1 cellular context compared by ENCODE assay signal in the genomic region with DNA sequence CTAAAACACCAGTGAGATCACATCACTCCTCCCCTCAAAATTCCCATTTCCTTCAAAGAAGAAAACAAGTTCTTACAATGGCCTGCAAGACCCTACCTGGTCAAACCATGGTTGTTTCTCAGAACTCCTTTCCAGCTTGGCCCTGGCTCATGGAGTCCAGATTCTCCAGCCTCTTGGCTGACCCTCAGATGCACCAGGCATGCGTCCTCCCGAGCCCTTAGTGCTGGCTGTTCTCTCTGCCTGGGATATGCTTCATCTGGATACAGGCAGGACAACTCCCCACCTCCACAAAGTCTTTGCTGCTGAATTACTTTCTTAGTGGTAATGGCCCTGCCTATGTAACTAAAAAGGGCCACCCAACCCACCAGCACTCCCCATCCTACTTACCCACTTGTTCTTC.
TF ChIP-seq lines count a peak whose summit lies in the region.

No MANE protein-coding gene starts in this region.

TF ChIP-seq in IMR-90, 13 proteins besides CTCF, POLR2A, EP300 and RAD21 (continued from another document):
- TF ChIP-seq, protein P1, sequence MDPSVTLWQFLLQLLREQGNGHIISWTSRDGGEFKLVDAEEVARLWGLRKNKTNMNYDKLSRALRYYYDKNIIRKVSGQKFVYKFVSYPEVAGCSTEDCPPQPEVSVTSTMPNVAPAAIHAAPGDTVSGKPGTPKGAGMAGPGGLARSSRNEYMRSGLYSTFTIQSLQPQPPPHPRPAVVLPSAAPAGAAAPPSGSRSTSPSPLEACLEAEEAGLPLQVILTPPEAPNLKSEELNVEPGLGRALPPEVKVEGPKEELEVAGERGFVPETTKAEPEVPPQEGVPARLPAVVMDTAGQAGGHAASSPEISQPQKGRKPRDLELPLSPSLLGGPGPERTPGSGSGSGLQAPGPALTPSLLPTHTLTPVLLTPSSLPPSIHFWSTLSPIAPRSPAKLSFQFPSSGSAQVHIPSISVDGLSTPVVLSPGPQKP (IDR thresholded peaks at IDR 0.05; ENCODE audit: borderline replicate concordance, low read depth, low read length) = no peak
- TF ChIP-seq MAFK (IDR thresholded peaks at IDR 0.05; ENCODE audit: low read depth, low read length) (no peak), BHLHE40 (IDR thresholded peaks at IDR 0.05; ENCODE audit: low read depth, low read length) (no peak)
